18 cellular contexts compared by ENCODE assay signal in genomic region chr1:204221271-204221670, GRCh38. TPM values are rescaled to one million over a fixed set of nuclear protein-coding genes. Genes with fewer than 3 reads are reported as not detected.
DNase-seq lines count a peak whose midpoint lies in the region; ATAC-seq and TF ChIP-seq lines count a peak whose summit lies in the region.
"Had no signal": no experiment of that assay in that cellular context is flagged by ENCODE, and none has a peak within 500 bp of the region (broad histone marks: within the 10 kb centered on the region; RNA-seq: fewer than 3 reads in every experiment).

No MANE protein-coding gene starts in this region.

- H3F3A ChIP-seq in PC-3 (ENCODE audit: low read length, unreplicated experiment) = no peaks in the 10 kb centered on the region

- WGBS in endodermal cell (ENCODE audit: insufficient coverage in 1 of 2, insufficient read length in 1 of 2), 2 experiments = 85% methylated on average over 11 of the region's 11 CpGs; no CpG with 5 or more reads in 1 of the 2 experiments
- 63 to 82% (median 75%) methylated on average over 11 of the region's 11 CpGs for WGBS in stomach, 5 donors

- H3K9ac ChIP-seq in PC-3 (ENCODE audit: low read length) (no peak overlapping the region), endodermal cell (ENCODE audit: extremely low read depth, low read length, poor library complexity, severe bottlenecking) (no peak overlapping the region)

- H3K36me3 ChIP-seq in breast epithelium (no peaks in the 10 kb centered on the region), PC-3 (ENCODE audit: low read depth, low read length) (peaks cover 13% of the 10 kb centered on the region; the same call in 1 of the 2 replicates), endodermal cell (ENCODE audit: control insufficient read depth, insufficient read depth, low read length) (no peaks in the 10 kb centered on the region), stomach (peaks cover 20 to 67% (median 56%) of the 10 kb centered on the region in 4 donors)

- POLR2A ChIA-PET in MCF 10A (lab: Yijun Ruan, JAX) = interaction anchor here (1.6 kb wide), 1 partner anchor 11 kb away, joined by 5 read pairs; no protein-coding TSS in a partner anchor
- POLR2A ChIA-PET in PC-3 (lab: Charles Lee; ENCODE audit: unreplicated experiment) = no interaction called here

- H3K27ac ChIP-seq in breast epithelium (no peak overlapping the region), PC-3 (ENCODE audit: low read length) (no peak overlapping the region), endodermal cell (ENCODE audit: low read depth, low read length) (no peak overlapping the region), stomach (no peak overlapping the region)
- H3K27ac ChIP-seq: 22Rv1 had no signal

- ATAC-seq in PC-3 (no peak), HG02973 (IDR thresholded peaks at IDR 0.05; ENCODE audit: unreplicated experiment) (no peak), GM18873 (IDR thresholded peaks at IDR 0.05; ENCODE audit: low FRiP score, unreplicated experiment) (no peak)
- ATAC-seq: CD8-positive, alpha-beta T cell had no signal

- H3K9me3 Mint-ChIP-seq in MCF 10A (ENCODE audit: unreplicated experiment) (no peaks in the 10 kb centered on the region), endodermal cell (no peaks in the 10 kb centered on the region)
- H3K9me3 Mint-ChIP-seq: CD8-positive, alpha-beta T cell; HFFc6; IgD-negative memory B cell had no signal

- no peak overlapping the region for H3K4me2 ChIP-seq in PC-3 (ENCODE audit: low read length)

- H3K4me1 ChIP-seq in breast epithelium (peaks cover 0 to 4% of the 10 kb centered on the region in 2 donors), PC-3 (ENCODE audit: insufficient read depth, low read length) (peaks cover 22% of the 10 kb centered on the region), endodermal cell (ENCODE audit: control insufficient read depth, insufficient read depth, low read length) (no peaks in the 10 kb centered on the region), stomach (peaks cover 4 to 10% (median 5%) of the 10 kb centered on the region in 4 donors)

- H3K27ac Mint-ChIP-seq in MCF 10A (ENCODE audit: low read depth, unreplicated experiment) (no peak overlapping the region), endodermal cell (peak overlapping the region; percentile 36)
- H3K27ac Mint-ChIP-seq: CD8-positive, alpha-beta T cell; HFFc6 had no signal

- TF ChIP-seq POLR2A in breast epithelium (IDR thresholded peaks at IDR 0.05) (no peak), stomach (IDR thresholded peaks at IDR 0.05) (no peak)

- H3K36me3 Mint-ChIP-seq in MCF 10A (ENCODE audit: insufficient read depth, unreplicated experiment) (peaks cover 26% of the 10 kb centered on the region), endodermal cell (ENCODE audit: low read depth) (peaks cover 16% of the 10 kb centered on the region)
- H3K36me3 Mint-ChIP-seq: CD14-positive monocyte; CD8-positive, alpha-beta T cell had no signal

- no peak for TF ChIP-seq EP300 in stomach (IDR thresholded peaks at IDR 0.05)

- BruUV-seq in MCF 10A (replicated peaks; lab: Mats Ljungman, UMichigan) (TSS peak; percentile 35), PC-3 (replicated peaks; lab: Mats Ljungman, UMichigan) (TSS peak; percentile 14)

- H3K79me2 ChIP-seq in PC-3 (ENCODE audit: low read length) = no peaks in the 10 kb centered on the region

- H3K27me3 ChIP-seq in breast epithelium = no peaks in the 10 kb centered on the region
- H3K27me3 ChIP-seq in PC-3 (ENCODE audit: low read length) = no peaks in the 10 kb centered on the region
- peaks cover 4% of the 10 kb centered on the region for H3K27me3 ChIP-seq in endodermal cell (ENCODE audit: control insufficient read depth, insufficient read depth, low read length, poor library complexity, severe bottlenecking)
- H3K27me3 ChIP-seq in stomach = no peaks in the 10 kb centered on the region

- H3K27me3 Mint-ChIP-seq in MCF 10A (ENCODE audit: insufficient read depth, unreplicated experiment) = no peaks in the 10 kb centered on the region
- H3K27me3 Mint-ChIP-seq in endodermal cell (ENCODE audit: insufficient read depth) = peaks cover 3% of the 10 kb centered on the region

- CTCF ChIA-PET in MCF 10A (lab: Yijun Ruan, JAX) (no interaction called here), PC-3 (lab: Charles Lee) (no interaction called here)

- no peak overlapping the region for H2AFZ ChIP-seq in PC-3 (ENCODE audit: low read length)

- H3K4me3 Mint-ChIP-seq in MCF 10A (ENCODE audit: unreplicated experiment) = no peak overlapping the region
- no peak overlapping the region for H3K4me3 Mint-ChIP-seq in endodermal cell
- H3K4me3 Mint-ChIP-seq: CD14-positive monocyte; CD8-positive, alpha-beta T cell; HFFc6; IgD-negative memory B cell had no signal

- no peaks in the 10 kb centered on the region for H3K9me2 ChIP-seq in PC-3 (replicated peaks; ENCODE audit: low read length)

- no peak for DNase-seq in MCF 10A (ENCODE audit: unreplicated experiment)
- DNase-seq in breast epithelium (ENCODE audit: low spot score in 2 of 2) = no peak
- DNase-seq in PC-3 = no peak
- DNase-seq in endodermal cell = peak; percentile 65
- peak; percentile 17 for DNase-seq in stomach
- DNase-seq in foreskin fibroblast = no peak
- DNase-seq: CD8-positive, alpha-beta T cell; DMS79 treated with DMSO at 0.1 percent for 48 hours; EL; HCEC 1CT; HFFc6 had no signal

- no peaks in the 10 kb centered on the region for H3K9me3 ChIP-seq in breast epithelium
- H3K9me3 ChIP-seq in PC-3 (ENCODE audit: low read length) = no peaks in the 10 kb centered on the region
- H3K9me3 ChIP-seq in endodermal cell (ENCODE audit: control insufficient read depth, low read length) = no peaks in the 10 kb centered on the region
- no peaks in the 10 kb centered on the region for H3K9me3 ChIP-seq in stomach

- H3K4me1 Mint-ChIP-seq in MCF 10A (ENCODE audit: insufficient read depth, unreplicated experiment) = peaks cover 2% of the 10 kb centered on the region
- peaks cover 9% of the 10 kb centered on the region for H3K4me1 Mint-ChIP-seq in endodermal cell
- H3K4me1 Mint-ChIP-seq: IgD-negative memory B cell had no signal

- no peaks in the 10 kb centered on the region for H4K20me1 ChIP-seq in PC-3 (ENCODE audit: low read length)

- no peak overlapping the region for H3K4me3 ChIP-seq in breast epithelium
- no peak overlapping the region for H3K4me3 ChIP-seq in PC-3 (ENCODE audit: low read length)
- no peak overlapping the region for H3K4me3 ChIP-seq in endodermal cell (ENCODE audit: low read length)
- H3K4me3 ChIP-seq in stomach = no peak overlapping the region
- no peak overlapping the region for H3K4me3 ChIP-seq in foreskin fibroblast (ENCODE audit: low read depth in 1 of 2, low read length in 2 of 2)

- intact Hi-C loops in MCF 10A (cut with micrococcal nuclease) = no loop called here
- intact Hi-C loops in breast epithelium (cut with DNase I; ENCODE audit: low total_unique reads) = no loop called here
- intact Hi-C loops in PC-3 (cut with micrococcal nuclease) = no loop called here
- intact Hi-C loops in stomach (cut with DNase I; ENCODE audit: low total_unique reads) = no loop called here

- no peak for TF ChIP-seq CTCF in MCF 10A (IDR thresholded peaks at IDR 0.05; ENCODE audit: unreplicated experiment)
- TF ChIP-seq CTCF in breast epithelium (IDR thresholded peaks at IDR 0.05) = no peak
- TF ChIP-seq CTCF in PC-3 (conservative IDR thresholded peaks at IDR 0.05; ENCODE audit: low read depth, low read length) = no peak
- TF ChIP-seq CTCF in endodermal cell (conservative IDR thresholded peaks at IDR 0.05) = no peak
- no peak for TF ChIP-seq CTCF in stomach (IDR thresholded peaks at IDR 0.05)
- TF ChIP-seq CTCF in foreskin fibroblast (IDR thresholded peaks at IDR 0.05; ENCODE audit: low read depth, low read length) = no peak

RNA-seq across cellular contexts. Expression of gene GOLT1A, which starts 7.5 kb away (rescaled TPM):
- 11.5 and 12.7 TPM in 2 replicates for total RNA-seq in MCF 10A (2022)
- total RNA-seq in breast epithelium = 1 to 10 TPM in 2 of 3 donors, not detected in 1; 3.4 to 4.6 TPM
- total RNA-seq in PC-3 (2014; rRNA removed) = 4.9 and 13.3 TPM in 2 replicates
- total RNA-seq in endodermal cell = 1 to 10 TPM; 1.8 to 6.2 TPM
- polyA plus RNA-seq in endodermal cell (2013, experiment 1 of 2) = 0.82 TPM
- polyA plus RNA-seq in endodermal cell (2013, experiment 2 of 2) = 0.66 TPM
- total RNA-seq in stomach = 1 to 10 TPM in 3 of 5 donors, not detected in 2; 1.8 to 7.1 (median 5.9) TPM
- polyA plus RNA-seq in stomach = 10 to 100 TPM in 1 of 3 donors, 1 to 10 TPM in 2; 6.6 to 16.6 (median 7.6) TPM
- total RNA-seq: A673; CD8-positive, alpha-beta T cell; H4; HFFc6 had no signal
- polyA plus RNA-seq: CD14-positive monocyte, IgD-negative memory B cell had no signal

RNA-seq across cellular contexts. Expression of gene KISS1, which starts 25.0 kb away (rescaled TPM):
- total RNA-seq in MCF 10A (2022) (not detected in 2 replicates), breast epithelium (not detected), PC-3 (2014; rRNA removed) (6.0 and 12.3 TPM in 2 replicates), endodermal cell (not detected), stomach (1 to 10 TPM in 1 of 5 donors, not detected in 4; 1.1 TPM)
- not detected for polyA plus RNA-seq in endodermal cell (2013, experiment 1 of 2)
- not detected for polyA plus RNA-seq in endodermal cell (2013, experiment 2 of 2)
- polyA plus RNA-seq in stomach = 1 to 10 TPM in 2 of 3 donors, not detected in 1; 1.6 to 8.3 TPM
- total RNA-seq: A673; CD8-positive, alpha-beta T cell; H4 had no signal
- polyA plus RNA-seq: CD14-positive monocyte, IgD-negative memory B cell had no signal

RNA-seq across cellular contexts. Expression of gene REN, which starts 55.1 kb away (rescaled TPM):
- not detected in 2 replicates for total RNA-seq in MCF 10A (2022)
- not detected for total RNA-seq in breast epithelium
- 2.7 and 3.1 TPM in 2 replicates for total RNA-seq in PC-3 (2014; rRNA removed)
- total RNA-seq in endodermal cell = not detected
- 0.85 TPM for polyA plus RNA-seq in endodermal cell (2013, experiment 1 of 2)
- polyA plus RNA-seq in endodermal cell (2013, experiment 2 of 2) = 0.29 TPM
- not detected for total RNA-seq in stomach
- under 1 TPM in 1 of 3 donors, not detected in 2; 0.08 TPM for polyA plus RNA-seq in stomach
- total RNA-seq: A673; CD8-positive, alpha-beta T cell; H4 had no signal
- polyA plus RNA-seq: CD14-positive monocyte, IgD-negative memory B cell had no signal

Comparison
In these comparisons a context has a peak if more than half of its experiments do, and no peak if none do; other contexts are left out.
1. DNase-seq: peak in endodermal cell (single experiment) and stomach (single experiment); none in MCF 10A (single experiment), breast epithelium (0 of 2), PC-3 (single experiment) and foreskin fibroblast (0 of 2).